14 cellular contexts compared by ENCODE assay signal in genomic region chr10:121500591-121501341, GRCh38.
"Had no signal": no experiment of that assay in that cellular context is flagged by ENCODE, and none has a peak within 500 bp of the region (broad histone marks: within the 10 kb centered on the region; RNA-seq: fewer than 3 reads in every experiment).

No MANE protein-coding gene starts in this region.

- H3K27ac ChIP-seq: left ventricle myocardium inferior, psoas muscle, right lobe of liver, thoracic aorta had no signal

- H3K4me1 Mint-ChIP-seq: stimulated activated effector memory CD8-positive, alpha-beta T cell treated with anti-CD3 and anti-CD28 coated beads, Interleukin-12 subunit alpha, Interleukin-12 subunit beta, amount 100 ng/mL, for 72 hours had no signal

- H3K36me3 Mint-ChIP-seq: activated naive CD8-positive, alpha-beta T cell; stimulated activated effector memory CD8-positive, alpha-beta T cell treated with anti-CD3 and anti-CD28 coated beads, Interleukin-12 subunit alpha, Interleukin-12 subunit beta, amount 100 ng/mL, for 72 hours had no signal

- H3K4me1 ChIP-seq: left ventricle myocardium inferior, psoas muscle, right lobe of liver had no signal

- H3K27me3 Mint-ChIP-seq: activated naive CD8-positive, alpha-beta T cell had no signal

- DNase-seq: activated CD4-positive, alpha-beta T cell treated with anti-CD3 and anti-CD28 coated beads, Interleukin-2, amount 50 U/mL, for 4 hours; activated CD4-positive, CD25-positive, alpha-beta regulatory T cell treated with anti-CD3 and anti-CD28 coated beads, Interleukin-2, amount 50 U/mL, for 72 hours; activated gamma-delta T cell treated with Interleukin-2 at 50 U/mL for 16 hours; dermis blood vessel endothelial cell; glutamatergic neuron; left ventricle myocardium inferior; mammary epithelial cell; psoas muscle; right lobe of liver; small intestine; stimulated activated CD4-positive, alpha-beta T cell treated with anti-CD3 and anti-CD28 coated beads, Interleukin-4, amount 100 ng/mL, for 24 hours had no signal

- H3K9me3 ChIP-seq: left ventricle myocardium inferior, psoas muscle, right lobe of liver, thoracic aorta had no signal

- H3K4me3 Mint-ChIP-seq: activated naive CD8-positive, alpha-beta T cell; stimulated activated effector memory CD8-positive, alpha-beta T cell treated with anti-CD3 and anti-CD28 coated beads, Interleukin-12 subunit alpha, Interleukin-12 subunit beta, amount 100 ng/mL, for 72 hours had no signal

- ATAC-seq: psoas muscle; right lobe of liver; stimulated activated effector memory CD8-positive, alpha-beta T cell treated with anti-CD3 and anti-CD28 coated beads, Interleukin-12 subunit alpha, Interleukin-12 subunit beta, amount 100 ng/mL, for 72 hours had no signal

- H3K9me3 Mint-ChIP-seq: stimulated activated effector memory CD8-positive, alpha-beta T cell treated with anti-CD3 and anti-CD28 coated beads, Interleukin-12 subunit alpha, Interleukin-12 subunit beta, amount 100 ng/mL, for 72 hours had no signal

- H3K4me3 ChIP-seq: left ventricle myocardium inferior, psoas muscle, right lobe of liver, thoracic aorta had no signal

- H3K36me3 ChIP-seq: left ventricle myocardium inferior, right lobe of liver, thoracic aorta had no signal

- H3K27ac Mint-ChIP-seq: activated naive CD8-positive, alpha-beta T cell; stimulated activated effector memory CD8-positive, alpha-beta T cell treated with anti-CD3 and anti-CD28 coated beads, Interleukin-12 subunit alpha, Interleukin-12 subunit beta, amount 100 ng/mL, for 72 hours had no signal

- H3K27me3 ChIP-seq: right lobe of liver had no signal
